Comparison of ENCODE assay signal across 23 cellular contexts in genomic region chr3:71801986-71802385, GRCh38. TPM values are rescaled to one million over a fixed set of nuclear protein-coding genes. Genes with fewer than 3 reads are reported as not detected.
"Had no signal": no experiment of that assay in that cellular context is flagged by ENCODE, and none has a peak within 500 bp of the region (broad histone marks: within the 10 kb centered on the region; RNA-seq: fewer than 3 reads in every experiment).

No MANE protein-coding gene starts in this region.

- H3K4me3 ChIP-seq: SJSA1, SK-N-MC had no signal

- H3K9me3 ChIP-seq: SJSA1 had no signal

- DNase-seq: KBM-7, MV-4-11, NCI-H1092, NCI-H1105 treated with DMSO at 0.1 percent for 48 hours, NCI-H1417 treated with DMSO at 0.1 percent for 48 hours, NCI-H146, NCI-H1694 treated with DMSO at 0.1 percent for 48 hours, NCI-H1930, NCI-H2081, NCI-H2107, NCI-H2227 treated with DMSO at 0.1 percent for 48 hours, NCI-H524, NCI-H526 treated with DMSO at 0.1 percent for 48 hours, NCI-H774, Right ventricle myocardium superior, RPMI8226, SIG-M5 had no signal

- H3K36me3 ChIP-seq: SJSA1 had no signal

- H3K27ac ChIP-seq: SJSA1, SK-N-MC had no signal

- H3K4me1 ChIP-seq: SJSA1 had no signal

RNA-seq across cellular contexts. Expression of gene PROK2, which starts 17.0 kb away (rescaled TPM):
- total RNA-seq: HT-29; LHCN-M2; MCF 10A; SJSA1; T-helper 1 cell treated with Interleukin-12 subunit alpha and Interleukin-12 subunit beta and Interleukin-4 antibody, amounts not matched to agents 30 ng/mL and 1 ng/mL, for 36 hours had no signal

RNA-seq across cellular contexts. Expression of gene GPR27, which starts 48.3 kb away (rescaled TPM):
- total RNA-seq: HT-29, LHCN-M2, SJSA1 had no signal
